Comparison of ENCODE assay signal across 22 cellular contexts in genomic region chr10:33180390-33180789, GRCh38.
DNase-seq lines count a peak whose midpoint lies in the region; ATAC-seq, FAIRE-seq and TF ChIP-seq lines count a peak whose summit lies in the region.
"Had no signal": no experiment of that assay in that cellular context is flagged by ENCODE, and none has a peak within 500 bp of the region (broad histone marks: within the 10 kb centered on the region; RNA-seq: fewer than 3 reads in every experiment).

No MANE protein-coding gene starts in this region.

- H3K9me3 Mint-ChIP-seq in activated CD4-positive, alpha-beta T cell treated with anti-CD3 and anti-CD28 coated beads, Interleukin-2, amount 10 ng/mL, durations not matched to agents 7 days and 5 days = no peaks in the 10 kb centered on the region
- peaks cover 2% of the 10 kb centered on the region for H3K9me3 Mint-ChIP-seq in astrocyte (ENCODE audit: unreplicated experiment)
- H3K9me3 Mint-ChIP-seq: memory B cell, nephron had no signal

- no peak overlapping the region for H3K4me3 Mint-ChIP-seq in activated CD4-positive, alpha-beta T cell treated with anti-CD3 and anti-CD28 coated beads, Interleukin-2, amount 10 ng/mL, durations not matched to agents 7 days and 5 days
- H3K4me3 Mint-ChIP-seq in astrocyte (ENCODE audit: unreplicated experiment) = no peak overlapping the region
- H3K4me3 Mint-ChIP-seq: activated CD8-positive, alpha-beta memory T cell treated with anti-CD3 and anti-CD28 coated beads, Interleukin-2, amount 10 ng/mL, durations not matched to agents 7 days and 5 days; memory B cell; nephron had no signal

- peak overlapping the region; percentile 25 for H3K27ac ChIP-seq in astrocyte (ENCODE audit: low read depth, low read length)
- H3K27ac ChIP-seq: VCaP had no signal

- peak; percentile 29 for DNase-seq in activated CD4-positive, alpha-beta T cell treated with anti-CD3 and anti-CD28 coated beads for 48 hours
- DNase-seq in activated CD4-positive, alpha-beta T cell treated with anti-CD3 and anti-CD28 coated beads, Interleukin-2, amount 10 ng/mL, durations not matched to agents 7 days and 5 days = no peak
- DNase-seq in EH (ENCODE audit: low read depth) (peak; percentile 39), astrocyte (ENCODE audit: low read depth) (peak; percentile 71), putamen (ENCODE audit: low spot score) (peak; percentile 80), iPS-NIHi7 (ENCODE audit: extremely low spot score) (no peak), BE2C (no peak)
- DNase-seq: ACHN; activated CD8-positive, alpha-beta memory T cell treated with anti-CD3 and anti-CD28 coated beads, Interleukin-2, amount 10 ng/mL, durations not matched to agents 7 days and 5 days; GF-D8; MG63; NCI-H2029 treated with DMSO at 0.1 percent for 48 hours; NCI-H526; retina; SW 1271 had no signal

- no peak overlapping the region for H2AFZ ChIP-seq in astrocyte (ENCODE audit: low read depth, low read length)

- H3K27ac Mint-ChIP-seq in activated CD4-positive, alpha-beta T cell treated with anti-CD3 and anti-CD28 coated beads, Interleukin-2, amount 10 ng/mL, durations not matched to agents 7 days and 5 days = no peak overlapping the region
- peak overlapping the region; percentile 79 for H3K27ac Mint-ChIP-seq in astrocyte (ENCODE audit: unreplicated experiment)
- H3K27ac Mint-ChIP-seq: activated CD8-positive, alpha-beta memory T cell treated with anti-CD3 and anti-CD28 coated beads, Interleukin-2, amount 10 ng/mL, durations not matched to agents 7 days and 5 days; memory B cell had no signal

- FAIRE-seq in astrocyte (lab: Jason Lieb, UNC) = peak; percentile 26
- FAIRE-seq: frontal cortex, RCC 7860 had no signal

- H3K9me3 ChIP-seq in astrocyte (ENCODE audit: insufficient read depth, low read depth, low read length) (no peaks in the 10 kb centered on the region), BE2C (no peaks in the 10 kb centered on the region)
- H3K9me3 ChIP-seq: MG63 had no signal

- no peaks in the 10 kb centered on the region for H4K20me1 ChIP-seq in astrocyte (ENCODE audit: insufficient read depth, low read length)

- no peaks in the 10 kb centered on the region for H3K4me1 Mint-ChIP-seq in activated CD4-positive, alpha-beta T cell treated with anti-CD3 and anti-CD28 coated beads, Interleukin-2, amount 10 ng/mL, durations not matched to agents 7 days and 5 days
- H3K4me1 Mint-ChIP-seq in astrocyte (ENCODE audit: low read depth, unreplicated experiment) = peaks cover 33% of the 10 kb centered on the region
- H3K4me1 Mint-ChIP-seq: activated CD8-positive, alpha-beta memory T cell treated with anti-CD3 and anti-CD28 coated beads, Interleukin-2, amount 10 ng/mL, durations not matched to agents 7 days and 5 days had no signal

- H3K79me2 ChIP-seq in astrocyte (ENCODE audit: insufficient read depth, low read length) = no peaks in the 10 kb centered on the region

- H3K36me3 ChIP-seq in astrocyte (ENCODE audit: insufficient read depth, low read length) = peaks cover 27% of the 10 kb centered on the region
- H3K36me3 ChIP-seq in BE2C = peaks cover 45% of the 10 kb centered on the region
- H3K36me3 ChIP-seq: MG63 had no signal

- CTCF ChIA-PET in activated CD4-positive, alpha-beta T cell treated with anti-CD3 and anti-CD28 coated beads, Interleukin-2, amount 10 ng/mL, durations not matched to agents 7 days and 5 days (lab: Charles Lee) = no interaction called here

- H3K4me2 ChIP-seq in astrocyte (ENCODE audit: low read length) = peak overlapping the region; percentile 4

- no peak overlapping the region for H3K9ac ChIP-seq in astrocyte (ENCODE audit: low read length)

- no peaks in the 10 kb centered on the region for H3K27me3 ChIP-seq in astrocyte (ENCODE audit: insufficient read depth, low read length)
- H3K27me3 ChIP-seq in BE2C = no peaks in the 10 kb centered on the region
- H3K27me3 ChIP-seq: MG63 had no signal

- no peak for ATAC-seq in HG02885 (IDR thresholded peaks at IDR 0.05; ENCODE audit: poor library complexity, unreplicated experiment)
- ATAC-seq: activated CD8-positive, alpha-beta memory T cell treated with anti-CD3 and anti-CD28 coated beads, Interleukin-2, amount 10 ng/mL, durations not matched to agents 7 days and 5 days; HCT116 had no signal

- H3K4me3 ChIP-seq in astrocyte (ENCODE audit: insufficient read depth, low read depth, low read length) (no peak overlapping the region), BE2C (ENCODE audit: low read depth, low read length) (no peak overlapping the region)
- H3K4me3 ChIP-seq: MG63 had no signal

- TF ChIP-seq CTCF in astrocyte (IDR thresholded peaks at IDR 0.05; ENCODE audit: insufficient read depth, low read depth, low read length) (no peak), BE2C (IDR thresholded peaks at IDR 0.05; ENCODE audit: low read depth, low read length) (no peak)

- peaks cover 22% of the 10 kb centered on the region for H3K27me3 Mint-ChIP-seq in activated CD4-positive, alpha-beta T cell treated with anti-CD3 and anti-CD28 coated beads, Interleukin-2, amount 10 ng/mL, durations not matched to agents 7 days and 5 days
- H3K27me3 Mint-ChIP-seq in astrocyte (ENCODE audit: low read depth, unreplicated experiment) = peaks cover 1% of the 10 kb centered on the region

- peaks cover 31% of the 10 kb centered on the region for H3K4me1 ChIP-seq in astrocyte (ENCODE audit: insufficient read depth, low read length)
- H3K4me1 ChIP-seq in BE2C = no peaks in the 10 kb centered on the region

- H3K36me3 Mint-ChIP-seq in activated CD4-positive, alpha-beta T cell treated with anti-CD3 and anti-CD28 coated beads, Interleukin-2, amount 10 ng/mL, durations not matched to agents 7 days and 5 days (ENCODE audit: low read depth) = no peaks in the 10 kb centered on the region
- peaks cover 27% of the 10 kb centered on the region for H3K36me3 Mint-ChIP-seq in astrocyte (ENCODE audit: low read depth, unreplicated experiment)
- H3K36me3 Mint-ChIP-seq: activated CD8-positive, alpha-beta memory T cell treated with anti-CD3 and anti-CD28 coated beads, Interleukin-2, amount 10 ng/mL, durations not matched to agents 7 days and 5 days; memory B cell had no signal

- POLR2A ChIA-PET in activated CD4-positive, alpha-beta T cell treated with anti-CD3 and anti-CD28 coated beads, Interleukin-2, amount 10 ng/mL, durations not matched to agents 7 days and 5 days (lab: Charles Lee) = no interaction called here

Comparison
In these comparisons a context has a peak if more than half of its experiments do, and no peak if none do; other contexts are left out.
1. DNase-seq: peak in activated CD4-positive, alpha-beta T cell treated with anti-CD3 and anti-CD28 coated beads for 48 hours (single experiment), EH (single experiment), astrocyte (single experiment) and putamen (single experiment); none in activated CD4-positive, alpha-beta T cell treated with anti-CD3 and anti-CD28 coated beads, Interleukin-2, amount 10 ng/mL, durations not matched to agents 7 days and 5 days (single experiment), iPS-NIHi7 (single experiment) and BE2C (single experiment).